8 cellular contexts compared by ENCODE assay signal in the genomic region with DNA sequence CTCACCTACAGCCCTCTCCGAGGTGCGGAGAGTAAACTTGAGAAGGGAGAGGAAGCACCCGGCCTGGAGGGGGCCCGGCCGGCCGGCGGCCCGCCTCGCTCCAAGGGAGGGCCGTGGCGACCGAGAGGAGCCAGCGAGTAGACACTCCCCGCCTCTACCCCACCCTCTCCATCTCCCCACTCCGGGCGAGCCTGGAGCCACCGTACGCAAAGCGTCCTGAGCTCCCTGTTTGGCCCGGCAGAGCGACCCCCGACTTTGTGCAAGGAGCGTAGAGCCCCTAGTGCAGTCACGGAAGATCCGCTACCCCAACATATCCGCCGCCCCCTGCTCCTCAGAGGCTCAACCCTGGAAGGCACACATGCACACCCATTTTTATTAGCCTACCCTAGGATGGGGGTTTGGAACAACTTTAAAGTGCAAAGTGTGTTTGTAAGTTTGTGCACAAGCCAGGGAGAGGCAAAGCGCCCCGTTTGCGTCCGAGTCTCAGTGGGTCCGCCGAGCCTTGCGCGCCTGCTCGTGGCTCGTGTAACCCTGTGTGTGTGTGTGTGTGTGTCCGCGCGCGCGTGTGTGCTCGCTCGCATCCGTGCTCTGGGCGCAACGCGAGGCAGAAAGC. TPM values are rescaled to one million over a fixed set of nuclear protein-coding genes. Genes with fewer than 3 reads are reported as not detected.
DNase-seq lines count a peak whose midpoint lies in the region; ATAC-seq and TF ChIP-seq lines count a peak whose summit lies in the region.

No MANE protein-coding gene starts in this region.

- peak; percentile 32 for ATAC-seq in GM19452 (IDR thresholded peaks at IDR 0.05; ENCODE audit: unreplicated experiment)
- peak; percentile 27 to 29 for ATAC-seq in activated CD4-positive, CD25-positive, alpha-beta regulatory T cell treated with anti-CD3 and anti-CD28 coated beads, Interleukin-2, amount 50 U/mL, for 24 hours
- ATAC-seq in upper lobe of left lung (ENCODE audit: low FRiP score in 2 of 2), result peak; percentile 67 to 81

- peak overlapping the region; percentile 21 for H3K27ac ChIP-seq in CD8-positive, alpha-beta memory T cell (ENCODE audit: low read depth, low read length)
- H3K27ac ChIP-seq in mucosa of rectum (ENCODE audit: low read depth in 2 of 2, low read length in 2 of 2) (peak overlapping the region; percentile 75 to 88), upper lobe of left lung (peak overlapping the region; percentile 84 to 90 (median 88))

- POLR2A ChIA-PET in CD8-positive, alpha-beta memory T cell (lab: Charles Lee), result interaction anchor here (0.5 kb wide), 1 partner anchor 50 kb away, joined by 4 read pairs; no protein-coding TSS in a partner anchor

- 0% methylated on average over 2 to 29 of the region's 48 CpGs for WGBS in upper lobe of left lung, 2 donors

- H3K4me1 ChIP-seq in CD8-positive, alpha-beta memory T cell (ENCODE audit: insufficient read depth, low read length), result peaks cover 19% of the 10 kb centered on the region
- H3K4me1 ChIP-seq in mucosa of rectum (ENCODE audit: control insufficient read depth in 2 of 2, insufficient read depth in 2 of 2, low read length in 2 of 2) (peaks cover 22 to 33% of the 10 kb centered on the region in 2 donors), upper lobe of left lung (peaks cover 18 to 56% (median 33%) of the 10 kb centered on the region in 4 donors)

- no peaks in the 10 kb centered on the region for H3K9me3 ChIP-seq in CD8-positive, alpha-beta memory T cell (ENCODE audit: low read length)
- H3K9me3 ChIP-seq in mucosa of rectum (ENCODE audit: control insufficient read depth in 2 of 2, low read length in 2 of 2), result no peaks in the 10 kb centered on the region
- no peaks in the 10 kb centered on the region for H3K9me3 ChIP-seq in upper lobe of left lung

- no peaks in the 10 kb centered on the region for H3K9me3 Mint-ChIP-seq in CD8-positive, alpha-beta memory T cell
- no peaks in the 10 kb centered on the region for H3K9me3 Mint-ChIP-seq in endothelial cell (ENCODE audit: unreplicated experiment)

- no peaks in the 10 kb centered on the region for H3K36me3 Mint-ChIP-seq in CD8-positive, alpha-beta memory T cell
- peaks cover 9% of the 10 kb centered on the region for H3K36me3 Mint-ChIP-seq in endothelial cell (ENCODE audit: low read depth, unreplicated experiment)

- peaks cover 19 to 30% (median 21%) of the 10 kb centered on the region in 3 donors for H3K4me1 Mint-ChIP-seq in CD8-positive, alpha-beta memory T cell
- H3K4me1 Mint-ChIP-seq in endothelial cell (ENCODE audit: unreplicated experiment), result peaks cover 29% of the 10 kb centered on the region

- H3K4me3 ChIP-seq in CD8-positive, alpha-beta memory T cell (ENCODE audit: low read length), result peak overlapping the region; percentile 73
- H3K4me3 ChIP-seq in mucosa of rectum (ENCODE audit: low read length in 2 of 2) (peak overlapping the region; percentile 75 to 87), upper lobe of left lung (peak overlapping the region; percentile 61 to 90 (median 76))

- no peak for TF ChIP-seq EP300 in upper lobe of left lung (IDR thresholded peaks at IDR 0.05)

- TF ChIP-seq CTCF in endothelial cell (IDR thresholded peaks at IDR 0.05; ENCODE audit: unreplicated experiment), result no peak
- TF ChIP-seq CTCF in upper lobe of left lung (IDR thresholded peaks at IDR 0.05), result no peak

- H3K4me3 Mint-ChIP-seq in CD8-positive, alpha-beta memory T cell, result peak overlapping the region; percentile 81 to 93 (median 90)
- peak overlapping the region; percentile 92 for H3K4me3 Mint-ChIP-seq in endothelial cell (ENCODE audit: unreplicated experiment)

- peak in 1 of 4 donors; percentile 59 for TF ChIP-seq POLR2A in upper lobe of left lung (IDR thresholded peaks at IDR 0.05)

- H3K27ac Mint-ChIP-seq in CD8-positive, alpha-beta memory T cell, result peak overlapping the region in 7 of 8 donors; percentile 54 to 96 (median 85)
- no peak overlapping the region for H3K27ac Mint-ChIP-seq in endothelial cell (ENCODE audit: unreplicated experiment)

- peak overlapping the region; percentile 38 to 65 for H3K9ac ChIP-seq in mucosa of rectum (ENCODE audit: low read depth in 1 of 2, low read length in 2 of 2)

- peaks cover 18 to 31% of the 10 kb centered on the region in 2 donors for H3K27me3 Mint-ChIP-seq in CD8-positive, alpha-beta memory T cell
- peaks cover 13% of the 10 kb centered on the region for H3K27me3 Mint-ChIP-seq in endothelial cell (ENCODE audit: unreplicated experiment)

- no peaks in the 10 kb centered on the region for H3K36me3 ChIP-seq in CD8-positive, alpha-beta memory T cell (ENCODE audit: insufficient read depth, low read length)
- no peaks in the 10 kb centered on the region for H3K36me3 ChIP-seq in mucosa of rectum (ENCODE audit: control insufficient read depth in 2 of 2, insufficient read depth in 2 of 2, low read length in 2 of 2)
- peaks cover 0 to 27% (median 4%) of the 10 kb centered on the region in 4 donors for H3K36me3 ChIP-seq in upper lobe of left lung

- CTCF ChIA-PET in CD8-positive, alpha-beta memory T cell (lab: Charles Lee), result no interaction called here

- peaks cover 20% of the 10 kb centered on the region for H3K27me3 ChIP-seq in CD8-positive, alpha-beta memory T cell (ENCODE audit: insufficient read depth, low read length, poor library complexity, severe bottlenecking)
- H3K27me3 ChIP-seq in mucosa of rectum (ENCODE audit: control insufficient read depth in 2 of 2, insufficient read depth in 2 of 2, low read length in 2 of 2) (no peaks in the 10 kb centered on the region), upper lobe of left lung (peaks cover 0 to 11% (median 0%) of the 10 kb centered on the region in 4 donors)

- DNase-seq in CD8-positive, alpha-beta memory T cell, result peak in 4 of 5 donors; percentile 8 to 51 (median 38)
- DNase-seq in HuH-7 (ENCODE audit: low spot score) (peak; percentile 65), endothelial cell (ENCODE audit: low spot score) (peak; percentile 55), upper lobe of left lung (peak in 1 of 2 donors; percentile 40), NCI-H187 treated with DMSO at 0.1 percent for 48 hours (lab: John Stamatoyannopoulos, UW) (no peak)

RNA-seq across cellular contexts. Expression of a gene that starts 0.5 kb away (rescaled TPM):
- under 1 TPM; 0.04 to 0.26 TPM for total RNA-seq in CD8-positive, alpha-beta memory T cell
- polyA plus RNA-seq in CD8-positive, alpha-beta memory T cell, result not detected
- total RNA-seq in endothelial cell (ENCODE audit: unreplicated experiment) (21.3 TPM), upper lobe of left lung (100 to 1,000 TPM in 3 of 6 donors, 10 to 100 TPM in 3; 76.6 to 377 (median 102) TPM)

Comparison
In these comparisons a context has a peak if more than half of its experiments do, and no peak if none do; other contexts are left out.
1. H3K27ac ChIP-seq: peak in every context shown above with its lines; median percentile 88 in upper lobe of left lung; 82 in mucosa of rectum; 21 in CD8-positive, alpha-beta memory T cell.
2. RNA of a gene that starts 0.5 kb away (total RNA-seq): 76.6 to 377 TPM in upper lobe of left lung and 21.3 TPM in endothelial cell (single experiment); 0.04 to 0.26 TPM in CD8-positive, alpha-beta memory T cell; every median in the first group is over 10 times any median in the second.
3. Peak in every context shown above with its lines, with median percentiles within 50 percentile points of each other: H3K4me3 ChIP-seq and ATAC-seq.